36 cellular contexts compared by ENCODE assay signal in the genomic region with DNA sequence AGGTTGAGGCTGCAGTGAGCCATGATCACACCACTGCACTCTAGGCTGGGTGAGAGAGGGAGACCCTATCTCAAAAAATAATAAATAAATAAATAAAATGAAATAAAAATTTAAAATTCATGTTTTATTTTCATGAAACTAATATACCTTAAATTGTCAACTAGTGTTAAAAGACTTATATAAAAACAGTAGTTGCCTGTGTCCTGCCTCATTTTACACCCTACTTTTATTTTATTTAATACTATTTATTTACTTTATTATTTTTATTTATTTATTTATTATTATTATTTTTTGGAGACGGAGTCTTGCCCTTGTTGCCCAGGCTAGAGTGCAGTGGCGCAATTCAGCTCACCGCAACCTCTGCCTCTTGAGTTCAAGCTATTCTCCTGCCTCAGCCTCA. TPM values are rescaled to one million over a fixed set of nuclear protein-coding genes. Genes with fewer than 3 reads are reported as not detected.
"Had no signal": no experiment of that assay in that cellular context is flagged by ENCODE, and none has a peak within 500 bp of the region (broad histone marks: within the 10 kb centered on the region; RNA-seq: fewer than 3 reads in every experiment).

No MANE protein-coding gene starts in this region.

- ATAC-seq: activated CD4-positive, alpha-beta T cell treated with anti-CD3 and anti-CD28 coated beads for 36 hours; activated naive CD4-positive, alpha-beta T cell treated with anti-CD3 and anti-CD28 coated beads, Interleukin-2, amount 50 U/mL, for 72 hours; activated T-cell treated with anti-CD3 and anti-CD28 coated beads, Interleukin-2, amount 50 U/mL, for 4 hours; activated T-helper 17 cell treated with anti-CD3 and anti-CD28 coated beads, Interleukin-2, amount 50 U/mL, for 72 hours; gastroesophageal sphincter; T-helper 17 cell had no signal

- H3K9me3 Mint-ChIP-seq: activated CD4-positive, alpha-beta memory T cell treated with anti-CD3 and anti-CD28 coated beads for 36 hours; activated CD4-positive, alpha-beta T cell treated with anti-CD3 and anti-CD28 coated beads, Interleukin-2, amount 10 ng/mL, durations not matched to agents 24 days and 14 days; activated naive CD4-positive, alpha-beta T cell treated with anti-CD3 and anti-CD28 coated beads, Interleukin-2, amount 50 U/mL, for 72 hours; activated naive CD8-positive, alpha-beta T cell treated with anti-CD3 and anti-CD28 coated beads, Interleukin-2, amount 10 ng/mL, durations not matched to agents 7 days and 5 days; activated T-cell treated with anti-CD3 and anti-CD28 coated beads, Interleukin-2, amount 50 U/mL, for 4 hours; activated T-helper 17 cell treated with anti-CD3 and anti-CD28 coated beads, Interleukin-2, amount 50 U/mL, for 72 hours; T-helper 2 cell treated with Interferon-gamma antibody and Interleukin-4, amounts not matched to agents 5 μg/mL and 100 μg/mL, for 36 hours had no signal

- H3K36me3 Mint-ChIP-seq: brain had no signal

- DNase-seq: activated CD4-positive, alpha-beta memory T cell treated with anti-CD3 and anti-CD28 coated beads for 36 hours; activated CD4-positive, alpha-beta T cell treated with anti-CD3 and anti-CD28 coated beads for 36 hours; activated CD4-positive, alpha-beta T cell treated with anti-CD3 and anti-CD28 coated beads, Interleukin-2, amount 10 ng/mL, durations not matched to agents 24 days and 14 days; activated CD4-positive, CD25-positive, alpha-beta regulatory T cell; activated CD4-positive, CD25-positive, alpha-beta regulatory T cell treated with anti-CD3 and anti-CD28 coated beads, Interleukin-2, amount 50 U/mL, for 72 hours; activated CD8-positive, alpha-beta memory T cell treated with anti-CD3 and anti-CD28 coated beads for 24 hours; activated effector memory CD4-positive, alpha-beta T cell treated with Interleukin-2 at 50 U/mL for 16 hours; activated gamma-delta T cell treated with Interleukin-2 at 50 U/mL for 16 hours; activated naive CD4-positive, alpha-beta T cell treated with Interleukin-2 at 50 U/mL for 16 hours; activated naive CD8-positive, alpha-beta T cell treated with anti-CD3 and anti-CD28 coated beads, Interleukin-2, amount 10 ng/mL, durations not matched to agents 7 days and 5 days; activated T-cell treated with anti-CD3 and anti-CD28 coated beads, Interleukin-2, amount 50 U/mL, for 4 hours; central memory CD4-positive, alpha-beta T cell; cerebellar nuclear complex; colonic mucosa; effector CD8-positive, alpha-beta T cell; esophagus squamous epithelium; foreskin melanocyte; head of caudate nucleus; T-helper 1 cell; T-helper 17 cell; T1000; WERI-Rb-1 had no signal

- H3K27ac ChIP-seq: ascending aorta, breast epithelium, cardiac muscle cell, colonic mucosa, esophagus squamous epithelium, gastroesophageal sphincter had no signal

- H3K4me3 ChIP-seq: ascending aorta, breast epithelium, cardiac muscle cell, colonic mucosa, esophagus squamous epithelium, gastroesophageal sphincter had no signal

- H3K27ac Mint-ChIP-seq: activated CD4-positive, alpha-beta memory T cell treated with anti-CD3 and anti-CD28 coated beads for 36 hours; activated CD4-positive, alpha-beta T cell treated with anti-CD3 and anti-CD28 coated beads for 36 hours; activated CD4-positive, alpha-beta T cell treated with anti-CD3 and anti-CD28 coated beads, Interleukin-2, amount 10 ng/mL, durations not matched to agents 24 days and 14 days; activated naive CD4-positive, alpha-beta T cell treated with anti-CD3 and anti-CD28 coated beads, Interleukin-2, amount 50 U/mL, for 72 hours; activated naive CD8-positive, alpha-beta T cell treated with anti-CD3 and anti-CD28 coated beads, Interleukin-2, amount 10 ng/mL, durations not matched to agents 7 days and 5 days; activated T-helper 17 cell treated with anti-CD3 and anti-CD28 coated beads, Interleukin-2, amount 50 U/mL, for 72 hours; T-helper 17 cell had no signal

- H3K36me3 ChIP-seq: ascending aorta, breast epithelium, cardiac muscle cell, colonic mucosa, esophagus squamous epithelium, gastroesophageal sphincter, WERI-Rb-1 had no signal

- H3K27me3 Mint-ChIP-seq: activated CD4-positive, alpha-beta memory T cell treated with anti-CD3 and anti-CD28 coated beads for 36 hours; activated CD4-positive, alpha-beta T cell treated with anti-CD3 and anti-CD28 coated beads for 36 hours; activated naive CD8-positive, alpha-beta T cell treated with anti-CD3 and anti-CD28 coated beads, Interleukin-2, amount 10 ng/mL, durations not matched to agents 7 days and 5 days; activated T-helper 17 cell treated with anti-CD3 and anti-CD28 coated beads, Interleukin-2, amount 50 U/mL, for 72 hours; T-helper 17 cell had no signal

- H3K9me3 ChIP-seq: ascending aorta, breast epithelium, colonic mucosa, esophagus squamous epithelium, gastroesophageal sphincter had no signal

- H3K4me1 ChIP-seq: breast epithelium, colonic mucosa had no signal

- H3K4me3 Mint-ChIP-seq: activated CD4-positive, alpha-beta T cell treated with anti-CD3 and anti-CD28 coated beads for 36 hours; activated CD4-positive, alpha-beta T cell treated with anti-CD3 and anti-CD28 coated beads, Interleukin-2, amount 10 ng/mL, durations not matched to agents 24 days and 14 days; activated naive CD8-positive, alpha-beta T cell treated with anti-CD3 and anti-CD28 coated beads, Interleukin-2, amount 10 ng/mL, durations not matched to agents 7 days and 5 days; activated T-cell treated with anti-CD3 and anti-CD28 coated beads, Interleukin-2, amount 50 U/mL, for 4 hours; activated T-helper 17 cell treated with anti-CD3 and anti-CD28 coated beads, Interleukin-2, amount 50 U/mL, for 72 hours; T-helper 17 cell; T-helper 2 cell treated with Interferon-gamma antibody and Interleukin-4, amounts not matched to agents 5 μg/mL and 100 μg/mL, for 36 hours had no signal

- H3K27me3 ChIP-seq: ascending aorta, breast epithelium, cardiac muscle cell, colonic mucosa, esophagus squamous epithelium, gastroesophageal sphincter had no signal

RNA-seq across cellular contexts. Expression of a gene that starts 11.5 kb away (rescaled TPM):
- total RNA-seq: activated naive CD8-positive, alpha-beta T cell treated with anti-CD3 and anti-CD28 coated beads, Interleukin-2, amount 10 ng/mL, durations not matched to agents 7 days and 5 days; ascending aorta; cardiac muscle cell; colonic mucosa; dermis microvascular lymphatic vessel endothelial cell; endothelial cell of umbilical vein; esophagus squamous epithelium; fibroblast of lung; fibroblast of villous mesenchyme; gastroesophageal sphincter; glomerular endothelial cell; T-helper 17 cell had no signal
- polyA plus RNA-seq: endothelial cell of umbilical vein, esophagus, fibroblast of lung had no signal
